In genomic region chr2:147559068-147559467, GRCh38 we compare ENCODE assay signal across 26 cellular contexts.
"Had no signal": no experiment of that assay in that cellular context is flagged by ENCODE, and none has a peak within 500 bp of the region (broad histone marks: within the 10 kb centered on the region; RNA-seq: fewer than 3 reads in every experiment).

No MANE protein-coding gene starts in this region.

- DNase-seq: activated CD4-positive, alpha-beta T cell treated with anti-CD3 and anti-CD28 coated beads, Interleukin-2, amount 10 ng/mL, durations not matched to agents 24 days and 14 days; activated CD4-positive, alpha-beta T cell treated with anti-CD3 and anti-CD28 coated beads, Interleukin-2, amount 50 U/mL, for 4 hours; activated CD8-positive, alpha-beta T cell treated with anti-CD3 and anti-CD28 coated beads for 36 hours; activated gamma-delta T cell; activated naive CD4-positive, alpha-beta T cell treated with anti-CD3 and anti-CD28 coated beads for 36 hours; activated T-cell treated with anti-CD3 and anti-CD28 coated beads, Interleukin-2, amount 50 U/mL, for 24 hours; amygdala; Karpas-422; KBM-7; NCI-H1105; NCI-H1417 treated with DMSO at 0.1 percent for 48 hours; NCI-H187 treated with DMSO at 0.1 percent for 48 hours; NCI-H2081; NCI-H510A; NCI-H526; NCI-H748 treated with DMSO at 0.1 percent for 48 hours; NK-92 treated with Interleukin-12 subunit alpha and Interleukin-12 subunit beta, amount 100 ng/mL, for 24 hours; PC-3; Peyer's patch; SHP77 treated with DMSO at 0.1 percent for 48 hours; SK-N-SH had no signal

- H3K4me3 Mint-ChIP-seq: activated CD4-positive, alpha-beta T cell treated with anti-CD3 and anti-CD28 coated beads, Interleukin-2, amount 10 ng/mL, durations not matched to agents 24 days and 14 days; activated CD8-positive, alpha-beta T cell treated with anti-CD3 and anti-CD28 coated beads for 36 hours; activated naive CD4-positive, alpha-beta T cell treated with anti-CD3 and anti-CD28 coated beads for 36 hours; activated naive CD8-positive, alpha-beta T cell; activated T-cell treated with anti-CD3 and anti-CD28 coated beads, Interleukin-2, amount 50 U/mL, for 24 hours; central memory CD8-positive, alpha-beta T cell; T-helper 1 cell treated with Interleukin-12 subunit alpha and Interleukin-12 subunit beta and Interleukin-4 antibody, amounts not matched to agents 30 μg/mL and 1 μg/mL, for 36 hours; T-helper 2 cell treated with Interferon-gamma antibody and Interleukin-4, amounts not matched to agents 5 μg/mL and 100 μg/mL, for 36 hours had no signal

- ATAC-seq: activated CD8-positive, alpha-beta T cell treated with anti-CD3 and anti-CD28 coated beads for 36 hours; PC-3 had no signal

- H3K9me3 Mint-ChIP-seq: activated CD8-positive, alpha-beta T cell treated with anti-CD3 and anti-CD28 coated beads for 36 hours; activated naive CD4-positive, alpha-beta T cell treated with anti-CD3 and anti-CD28 coated beads for 36 hours; activated T-cell treated with anti-CD3 and anti-CD28 coated beads, Interleukin-2, amount 50 U/mL, for 24 hours; activated T-helper 2 cell treated with anti-CD3 and anti-CD28 coated beads, Interferon-gamma antibody, Interleukin-2, Interleukin-4, amounts not matched to agents 10 μg/mL and 5 μg/mL and 100 μg/mL, durations not matched to agents 14 hours and 24 hours and 36 hours; central memory CD8-positive, alpha-beta T cell; T-helper 1 cell treated with Interleukin-12 subunit alpha and Interleukin-12 subunit beta and Interleukin-4 antibody, amounts not matched to agents 30 μg/mL and 1 μg/mL, for 36 hours; T-helper 2 cell treated with Interferon-gamma antibody and Interleukin-4, amounts not matched to agents 5 μg/mL and 100 μg/mL, for 36 hours had no signal

- H3K27me3 Mint-ChIP-seq: activated CD4-positive, alpha-beta T cell treated with anti-CD3 and anti-CD28 coated beads, Interleukin-2, amount 10 ng/mL, durations not matched to agents 24 days and 14 days; activated CD8-positive, alpha-beta T cell treated with anti-CD3 and anti-CD28 coated beads for 36 hours; activated naive CD8-positive, alpha-beta T cell; activated T-cell treated with anti-CD3 and anti-CD28 coated beads, Interleukin-2, amount 50 U/mL, for 24 hours; central memory CD8-positive, alpha-beta T cell had no signal

- H3K4me1 Mint-ChIP-seq: central memory CD8-positive, alpha-beta T cell had no signal

- H3K27ac Mint-ChIP-seq: activated CD4-positive, alpha-beta T cell treated with anti-CD3 and anti-CD28 coated beads, Interleukin-2, amount 10 ng/mL, durations not matched to agents 24 days and 14 days; activated CD8-positive, alpha-beta T cell treated with anti-CD3 and anti-CD28 coated beads for 36 hours; activated naive CD4-positive, alpha-beta T cell treated with anti-CD3 and anti-CD28 coated beads for 36 hours; activated naive CD8-positive, alpha-beta T cell; activated T-cell treated with anti-CD3 and anti-CD28 coated beads, Interleukin-2, amount 50 U/mL, for 24 hours; activated T-helper 2 cell treated with anti-CD3 and anti-CD28 coated beads, Interferon-gamma antibody, Interleukin-2, Interleukin-4, amounts not matched to agents 10 μg/mL and 5 μg/mL and 100 μg/mL, durations not matched to agents 14 hours and 24 hours and 36 hours; T-helper 1 cell treated with Interleukin-12 subunit alpha and Interleukin-12 subunit beta and Interleukin-4 antibody, amounts not matched to agents 30 μg/mL and 1 μg/mL, for 36 hours; T-helper 2 cell treated with Interferon-gamma antibody and Interleukin-4, amounts not matched to agents 5 μg/mL and 100 μg/mL, for 36 hours had no signal

- H3K36me3 Mint-ChIP-seq: activated naive CD8-positive, alpha-beta T cell had no signal
